23 cellular contexts compared by ENCODE assay signal in the genomic region with DNA sequence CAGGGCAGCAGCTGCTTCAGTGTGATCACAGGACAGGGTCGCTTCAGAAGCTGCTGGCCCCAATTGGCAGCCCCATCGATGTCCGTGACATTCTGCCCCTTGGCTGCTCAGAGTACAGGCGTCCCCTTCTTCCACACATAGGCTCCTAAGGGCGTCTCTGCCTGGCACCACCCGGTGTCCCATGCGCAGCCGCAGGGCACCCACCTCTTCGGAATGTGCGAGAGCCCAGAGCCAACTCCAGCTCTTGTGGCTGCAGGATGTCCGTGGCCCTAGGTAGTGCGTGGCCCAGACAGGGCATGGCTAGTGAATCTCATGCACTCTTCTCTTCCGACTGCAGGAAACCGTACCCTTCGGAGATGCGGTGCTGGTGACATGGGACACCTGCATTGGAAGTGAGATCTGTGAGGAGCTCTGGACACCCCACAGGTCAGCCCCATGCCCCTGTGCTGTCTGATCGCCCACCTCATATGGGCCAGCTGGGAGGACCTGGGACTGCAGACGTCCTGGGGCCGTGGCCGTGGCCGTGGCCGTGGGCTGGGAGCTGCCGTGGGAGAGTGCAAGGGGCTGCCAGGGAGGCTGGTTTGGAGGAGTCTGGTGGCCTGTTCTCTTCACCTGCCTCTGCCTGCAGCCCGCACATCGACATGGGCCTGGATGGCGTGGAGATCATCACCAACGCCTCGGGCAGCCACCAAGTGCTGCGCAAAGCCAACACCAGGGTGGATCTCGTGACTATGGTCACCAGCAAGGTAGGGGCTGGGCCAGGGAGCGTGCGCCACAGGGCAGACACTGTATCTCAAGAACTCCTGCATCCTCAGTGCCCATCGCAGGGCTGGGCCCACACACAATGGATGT. TPM values are rescaled to one million over a fixed set of nuclear protein-coding genes. Genes with fewer than 3 reads are reported as not detected.
"Had no signal": no experiment of that assay in that cellular context is flagged by ENCODE, and none has a peak within 500 bp of the region (broad histone marks: within the 10 kb centered on the region; RNA-seq: fewer than 3 reads in every experiment).

No MANE protein-coding gene starts in this region.

- H3K4me3 Mint-ChIP-seq: naive thymus-derived CD4-positive, alpha-beta T cell; neural progenitor cell had no signal

- H3K36me3 ChIP-seq: neural progenitor cell had no signal

- H3K9me3 ChIP-seq: left lung, pancreas, prostate gland, right lobe of liver, stomach, thoracic aorta, transverse colon had no signal

- H3K4me2 ChIP-seq: neural progenitor cell had no signal

- H3K9me3 Mint-ChIP-seq: naive thymus-derived CD4-positive, alpha-beta T cell; neural progenitor cell had no signal

- H3K4me3 ChIP-seq: dorsolateral prefrontal cortex, left lung, neural progenitor cell, pancreas, prostate gland, right lobe of liver, stomach, thoracic aorta, transverse colon had no signal

- H3K4me1 ChIP-seq: left lung, pancreas, prostate gland, right lobe of liver, stomach, transverse colon had no signal

- H3K27me3 Mint-ChIP-seq: naive thymus-derived CD4-positive, alpha-beta T cell had no signal

- H2AFZ ChIP-seq: neural progenitor cell had no signal

- ATAC-seq: left lung; naive thymus-derived CD4-positive, alpha-beta T cell; pancreas; right lobe of liver had no signal

- H3K27ac ChIP-seq: dorsolateral prefrontal cortex, left lung, neural progenitor cell, pancreas, prostate gland, right lobe of liver, stomach, thoracic aorta, transverse colon had no signal

- DNase-seq: caudate nucleus; cortex of kidney; effector CD8-positive, alpha-beta T cell; foreskin melanocyte; head of caudate nucleus; hypothalamus; left lung; naive thymus-derived CD4-positive, alpha-beta T cell; occipital lobe; stimulated activated CD4-positive, alpha-beta T cell treated with anti-CD3 and anti-CD28 coated beads, Interleukin-12 subunit alpha, Interleukin-12 subunit beta, amount 100 ng/mL, for 4 hours; stimulated activated naive CD4-positive, alpha-beta T cell; stomach; substantia nigra; transverse colon had no signal

- H3K9ac ChIP-seq: neural progenitor cell had no signal

- H3K27me3 ChIP-seq: dorsolateral prefrontal cortex, left lung, neural progenitor cell, pancreas, right lobe of liver, stomach, transverse colon had no signal

RNA-seq across cellular contexts. Expression of gene KRTAP5-7, which starts 53.9 kb away (rescaled TPM):
- total RNA-seq: lung microvascular endothelial cell, occipital lobe, renal cortical epithelial cell, skeletal muscle tissue, thoracic aorta had no signal
- polyA plus RNA-seq: naive thymus-derived CD4-positive, alpha-beta T cell had no signal
